ENCODE assay signal across 22 cellular contexts in the genomic region with DNA sequence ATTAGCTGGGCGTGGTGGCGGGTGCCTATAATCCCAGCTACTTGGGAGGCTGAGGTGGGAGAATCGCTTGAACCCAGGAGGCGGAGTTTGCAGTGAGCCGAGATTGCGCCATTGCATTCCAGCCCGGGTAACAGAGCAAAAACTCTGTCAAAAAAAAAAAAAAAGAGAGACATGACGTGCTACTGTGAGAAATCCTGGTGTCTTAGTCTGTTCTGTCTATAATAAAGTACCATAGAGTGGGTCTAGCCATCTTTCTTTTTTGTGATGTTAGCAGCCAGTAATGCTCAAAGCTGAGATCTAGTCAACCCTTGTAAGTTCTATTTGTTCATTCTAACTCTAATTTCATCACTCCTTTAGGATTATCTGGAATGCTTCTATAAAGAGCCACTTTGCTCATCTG. TPM values are rescaled to one million over a fixed set of nuclear protein-coding genes. Genes with fewer than 3 reads are reported as not detected.
DNase-seq lines count a peak whose midpoint lies in the region; ATAC-seq, FAIRE-seq and TF ChIP-seq lines count a peak whose summit lies in the region.
"Had no signal": no experiment of that assay in that cellular context is flagged by ENCODE, and none has a peak within 500 bp of the region (broad histone marks: within the 10 kb centered on the region; RNA-seq: fewer than 3 reads in every experiment).

No MANE protein-coding gene starts in this region.

- DNase-seq in A549 (ENCODE audit: low read depth in 1 of 2, low spot score in 1 of 2) (no peak), amniotic epithelial cell (ENCODE audit: low read depth) (peak; percentile 65), mesendoderm (no peak), posterior cingulate gyrus (no peak)
- DNase-seq: 8988T; CD4-positive, CD25-positive, alpha-beta regulatory T cell; CD8-positive, alpha-beta T cell; DMS 273 treated with DMSO at 0.1 percent for 48 hours; DMS79; EL; GDM1; GOT3; HFFc6 had no signal

- H3K9ac ChIP-seq in mesendoderm (ENCODE audit: low read length), result no peak overlapping the region

- no peak for TF ChIP-seq RAD21 in A549 (conservative IDR thresholded peaks at IDR 0.05 in 1 of 2, IDR thresholded peaks at IDR 0.05 in 1 of 2)

- H3K36me3 ChIP-seq in mesendoderm (ENCODE audit: control insufficient read depth, insufficient read depth, low read length), result no peaks in the 10 kb centered on the region
- H3K36me3 ChIP-seq: HAP-1 had no signal

- no peak for TF ChIP-seq EP300 in A549 (IDR thresholded peaks at IDR 0.05)

- H3K56ac ChIP-seq in mesendoderm (ENCODE audit: low read length), result no peak overlapping the region

- POLR2A ChIA-PET in A549 (lab: Yijun Ruan, JAX), result no interaction called here

- no peak overlapping the region for H3K23ac ChIP-seq in mesendoderm (ENCODE audit: low read length)

- no peak for TF ChIP-seq POLR2A in A549 (IDR thresholded peaks at IDR 0.05; ENCODE audit: low read length)

- TF ChIP-seq CTCF in A549 (IDR thresholded peaks at IDR 0.05), result no peak

- no peak overlapping the region for H3K4me2 ChIP-seq in A549
- no peak overlapping the region for H3K4me2 ChIP-seq in mesendoderm (ENCODE audit: low read length)

- no peaks in the 10 kb centered on the region for H3K27me3 ChIP-seq in mesendoderm (ENCODE audit: insufficient read depth, low read length, poor library complexity)

- H3K79me1 ChIP-seq in mesendoderm (ENCODE audit: low read length), result no peaks in the 10 kb centered on the region

- no peak overlapping the region for H2BK120ac ChIP-seq in mesendoderm (ENCODE audit: low read depth, low read length)

- H3K4ac ChIP-seq in mesendoderm (ENCODE audit: low read depth, low read length), result peak overlapping the region; percentile 79

- no peaks in the 10 kb centered on the region for H3K79me2 ChIP-seq in mesendoderm (ENCODE audit: control insufficient read depth, insufficient read depth, low read length)

- 90% methylated on average over 8 of the region's 8 CpGs for WGBS in A549 (ENCODE audit: missing lambda C conversion rate)
- WGBS in mesendoderm (ENCODE audit: extremely low coverage, insufficient coverage, low lambda C conversion rate), result no CpG with 5 or more reads among the region's 8 CpGs

- H2BK15ac ChIP-seq in mesendoderm (replicated peaks; ENCODE audit: low read depth), result no peak overlapping the region

- no peak for ATAC-seq in A549
- no peak for ATAC-seq in GM18502 (IDR thresholded peaks at IDR 0.05; ENCODE audit: poor library complexity, unreplicated experiment)
- ATAC-seq in HG02678 (IDR thresholded peaks at IDR 0.05; ENCODE audit: unreplicated experiment), result no peak
- ATAC-seq: CD8-positive, alpha-beta T cell; GM12878 had no signal

- H2AK5ac ChIP-seq in mesendoderm (ENCODE audit: low read length), result no peak overlapping the region

- intact Hi-C loops in posterior cingulate gyrus (cut with DNase I), result no loop called here

- H2BK5ac ChIP-seq in mesendoderm (ENCODE audit: low read length), result no peak overlapping the region

- peaks cover 58% of the 10 kb centered on the region for H3K4me1 ChIP-seq in A549
- H3K4me1 ChIP-seq in mesendoderm (ENCODE audit: control insufficient read depth, low read depth, low read length), result no peaks in the 10 kb centered on the region

- no peak overlapping the region for H4K8ac ChIP-seq in mesendoderm (ENCODE audit: low read depth, low read length)

- H3K9me3 ChIP-seq in A549, result peaks cover 5% of the 10 kb centered on the region; the same call in 1 of the 3 replicates

- H4K5ac ChIP-seq in mesendoderm (ENCODE audit: low read length), result no peak overlapping the region

- CTCF ChIA-PET in A549 (lab: Yijun Ruan, JAX), result interaction anchor here (0.7 kb wide), 1 partner anchor 18 kb away, joined by 3 read pairs; no protein-coding TSS in a partner anchor

- no peak for FAIRE-seq in A549 (lab: Jason Lieb, UNC)
- FAIRE-seq: D721Med, GM12878, GM18507, H54 had no signal

- H3K27ac ChIP-seq in A549 (peak overlapping the region; percentile 29 to 84), mesendoderm (ENCODE audit: low read depth, low read length) (no peak overlapping the region)
- H3K27ac ChIP-seq: C4-2B had no signal

- H3K18ac ChIP-seq in mesendoderm (ENCODE audit: low read length), result no peak overlapping the region

- H3K4me3 ChIP-seq in A549 (no peak overlapping the region), mesendoderm (ENCODE audit: low read length) (no peak overlapping the region)
- H3K4me3 ChIP-seq: GM12878, HAP-1 had no signal

TF ChIP-seq in A549, 52 proteins besides CTCF, POLR2A, EP300 and RAD21:
- TF ChIP-seq ELK1 (IDR thresholded peaks at IDR 0.05; ENCODE audit: low read depth, low read length), result no peak
- no peak for TF ChIP-seq FOXS1 (CRISPR knock-in tag; IDR thresholded peaks at IDR 0.05)
- TF ChIP-seq USF2 (IDR thresholded peaks at IDR 0.05), result no peak
- TF ChIP-seq MAX (IDR thresholded peaks at IDR 0.05), result no peak
- TF ChIP-seq TFCP2L1 (CRISPR knock-in tag; IDR thresholded peaks at IDR 0.05), result no peak
- no peak for TF ChIP-seq PHF8 (IDR thresholded peaks at IDR 0.05; ENCODE audit: borderline replicate concordance, low read depth)
- TF ChIP-seq HDAC2 (IDR thresholded peaks at IDR 0.05), result no peak
- no peak for TF ChIP-seq JUNB (IDR thresholded peaks at IDR 0.05)
- no peak for TF ChIP-seq HEYL (CRISPR knock-in tag; IDR thresholded peaks at IDR 0.05)
- no peak for TF ChIP-seq SREBF2 (IDR thresholded peaks at IDR 0.05)
- TF ChIP-seq, protein P1, sequence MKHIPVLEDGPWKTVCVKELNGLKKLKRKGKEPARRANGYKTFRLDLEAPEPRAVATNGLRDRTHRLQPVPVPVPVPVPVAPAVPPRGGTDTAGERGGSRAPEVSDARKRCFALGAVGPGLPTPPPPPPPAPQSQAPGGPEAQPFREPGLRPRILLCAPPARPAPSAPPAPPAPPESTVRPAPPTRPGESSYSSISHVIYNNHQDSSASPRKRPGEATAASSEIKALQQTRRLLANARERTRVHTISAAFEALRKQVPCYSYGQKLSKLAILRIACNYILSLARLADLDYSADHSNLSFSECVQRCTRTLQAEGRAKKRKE (CRISPR knock-in tag; IDR thresholded peaks at IDR 0.05; ENCODE audit: low read depth), result no peak

RNA-seq across cellular contexts. Expression of gene CLDN34, which starts 38.9 kb away (rescaled TPM):
- polyA plus RNA-seq in A549 (2011; rRNA removed), result not detected in 2 replicates
- not detected in 2 replicates for polyA plus RNA-seq in A549 (2012; cell fraction: cytosol; rRNA removed)
- polyA plus RNA-seq in A549 (2012; cell fraction: nucleus; rRNA removed), result not detected in 2 replicates
- polyA plus RNA-seq in A549 (2017; fragmentation: RNase III; extraction: RNeasy Plus Mini Kit Qiagen cat#74134 plus additional on column Dnase treatment), result not detected in 3 replicates
- polyA minus RNA-seq in A549 (2011; rRNA and poly(A)+ RNA removed), result not detected in 2 replicates
- 0.24 TPM for polyA plus RNA-seq in mesendoderm (2013, experiment 1 of 2)
- polyA plus RNA-seq in mesendoderm (2013, experiment 2 of 2), result 0.22 TPM
- polyA plus RNA-seq: BJ; CD4-positive, CD25-positive, alpha-beta regulatory T cell; GM12878 had no signal
